In the genomic region with DNA sequence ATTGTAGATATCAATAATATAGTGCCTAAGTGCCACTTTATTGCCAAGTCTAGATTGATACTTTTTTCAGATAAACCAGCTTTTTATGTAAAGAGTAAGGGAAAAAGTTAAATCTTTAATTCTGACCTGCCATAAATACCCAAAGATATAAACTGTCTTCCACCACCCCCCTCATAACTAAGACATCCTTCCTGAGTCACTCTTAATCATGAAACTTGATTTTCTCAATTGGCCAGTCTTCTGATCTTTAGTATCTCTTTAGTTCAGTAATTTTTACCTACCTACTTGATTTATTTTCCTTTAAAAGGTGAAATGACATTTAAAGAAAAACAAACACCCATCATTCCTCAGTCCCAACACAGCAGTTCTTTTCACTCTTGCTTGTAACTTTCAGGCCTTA, we compare ENCODE assay signal across 15 cellular contexts. TPM values are rescaled to one million over a fixed set of nuclear protein-coding genes. Genes with fewer than 3 reads are reported as not detected.
DNase-seq lines count a peak whose midpoint lies in the region; ATAC-seq, FAIRE-seq and TF ChIP-seq lines count a peak whose summit lies in the region.
"Had no signal": no experiment of that assay in that cellular context is flagged by ENCODE, and none has a peak within 500 bp of the region (broad histone marks: within the 10 kb centered on the region; RNA-seq: fewer than 3 reads in every experiment).

No MANE protein-coding gene starts in this region.

- H3K4me1 ChIP-seq in astrocyte (ENCODE audit: insufficient read depth, low read length) (peaks cover 4% of the 10 kb centered on the region), skeletal muscle satellite cell (ENCODE audit: control insufficient read depth, insufficient read depth, low read length) (peaks cover 12% of the 10 kb centered on the region), esophagus squamous epithelium (no peaks in the 10 kb centered on the region)
- H3K4me1 ChIP-seq: A549, Caco-2 had no signal

- H3K36me3 ChIP-seq in astrocyte (ENCODE audit: insufficient read depth, low read length) (peaks cover 21% of the 10 kb centered on the region), skeletal muscle satellite cell (ENCODE audit: insufficient read depth, low read length) (peaks cover 34% of the 10 kb centered on the region), esophagus squamous epithelium (peaks cover 0 to 80% (median 21%) of the 10 kb centered on the region in 3 donors)

- H2AFZ ChIP-seq in astrocyte (ENCODE audit: low read depth, low read length), result no peak overlapping the region

- no peak for FAIRE-seq in astrocyte (lab: Jason Lieb, UNC)
- FAIRE-seq: A549 had no signal

- H3K27me3 ChIP-seq in astrocyte (ENCODE audit: insufficient read depth, low read length), result no peaks in the 10 kb centered on the region
- H3K27me3 ChIP-seq in skeletal muscle satellite cell (ENCODE audit: control insufficient read depth, insufficient read depth, low read length), result no peaks in the 10 kb centered on the region
- H3K27me3 ChIP-seq in esophagus squamous epithelium, result no peaks in the 10 kb centered on the region

- H3K79me2 ChIP-seq in astrocyte (ENCODE audit: insufficient read depth, low read length), result no peaks in the 10 kb centered on the region

- no peak for DNase-seq in activated T-cell treated with anti-CD3 and anti-CD28 coated beads, Interleukin-2, amount 50 U/mL, for 72 hours
- no peak for DNase-seq in activated T-cell treated with anti-CD3 and anti-CD28 coated beads, Interleukin-2, amount 50 U/mL, for 1 hour
- DNase-seq in M059J (ENCODE audit: low read depth) (peak; percentile 29), astrocyte (ENCODE audit: low read depth) (no peak), esophagus squamous epithelium (lab: John Stamatoyannopoulos, UW) (no peak), T-helper 2 cell (no peak)
- DNase-seq: Caco-2, DMS79, GDM1, MV-4-11, NCI-H1436, NCI-H2029 treated with DMSO at 0.1 percent for 48 hours, NCI-H510A had no signal

- H3K9ac ChIP-seq in astrocyte (ENCODE audit: low read length), result peak overlapping the region; percentile 4
- no peak overlapping the region for H3K9ac ChIP-seq in skeletal muscle satellite cell (ENCODE audit: low read depth, low read length)

- peak overlapping the region; percentile 20 for H3K4me2 ChIP-seq in astrocyte (ENCODE audit: low read length)
- H3K4me2 ChIP-seq in skeletal muscle satellite cell (ENCODE audit: low read length), result peak overlapping the region; percentile 3
- H3K4me2 ChIP-seq: A549 had no signal

- no peaks in the 10 kb centered on the region for H3K9me3 Mint-ChIP-seq in activated T-cell treated with anti-CD3 and anti-CD28 coated beads, Interleukin-2, amount 50 U/mL, for 72 hours
- no peaks in the 10 kb centered on the region for H3K9me3 Mint-ChIP-seq in astrocyte (ENCODE audit: unreplicated experiment)

- H3K27ac ChIP-seq in astrocyte (ENCODE audit: low read depth, low read length) (peak overlapping the region; percentile 59), esophagus squamous epithelium (no peak overlapping the region)
- H3K27ac ChIP-seq: A549 had no signal

- peaks cover 31% of the 10 kb centered on the region for H3K4me1 Mint-ChIP-seq in activated T-cell treated with anti-CD3 and anti-CD28 coated beads, Interleukin-2, amount 50 U/mL, for 72 hours (ENCODE audit: low read depth)
- H3K4me1 Mint-ChIP-seq in astrocyte (ENCODE audit: low read depth, unreplicated experiment), result no peaks in the 10 kb centered on the region

- H4K20me1 ChIP-seq in astrocyte (ENCODE audit: insufficient read depth, low read length), result no peaks in the 10 kb centered on the region

- H3K4me3 Mint-ChIP-seq in activated T-cell treated with anti-CD3 and anti-CD28 coated beads, Interleukin-2, amount 50 U/mL, for 72 hours, result no peak overlapping the region
- H3K4me3 Mint-ChIP-seq in astrocyte (ENCODE audit: unreplicated experiment), result no peak overlapping the region

- intact Hi-C loops in esophagus squamous epithelium (cut with DNase I), result no loop called here

- no peak for TF ChIP-seq POLR2A in esophagus squamous epithelium (IDR thresholded peaks at IDR 0.05)

- no peak overlapping the region for H3K4me3 ChIP-seq in astrocyte (ENCODE audit: insufficient read depth, low read depth, low read length)
- H3K4me3 ChIP-seq in skeletal muscle satellite cell (ENCODE audit: low read length), result no peak overlapping the region
- no peak overlapping the region for H3K4me3 ChIP-seq in esophagus squamous epithelium
- H3K4me3 ChIP-seq: A549 had no signal

- peak overlapping the region; percentile 64 for H3K27ac Mint-ChIP-seq in activated T-cell treated with anti-CD3 and anti-CD28 coated beads, Interleukin-2, amount 50 U/mL, for 72 hours
- no peak overlapping the region for H3K27ac Mint-ChIP-seq in astrocyte (ENCODE audit: unreplicated experiment)

- TF ChIP-seq CTCF in astrocyte (IDR thresholded peaks at IDR 0.05; ENCODE audit: insufficient read depth, low read depth, low read length) (no peak), esophagus squamous epithelium (IDR thresholded peaks at IDR 0.05) (no peak)

- H3K36me3 Mint-ChIP-seq in activated T-cell treated with anti-CD3 and anti-CD28 coated beads, Interleukin-2, amount 50 U/mL, for 72 hours (ENCODE audit: insufficient read depth in 2 of 2), result peaks cover 12 to 34% of the 10 kb centered on the region in 2 donors
- peaks cover 18% of the 10 kb centered on the region for H3K36me3 Mint-ChIP-seq in astrocyte (ENCODE audit: low read depth, unreplicated experiment)

- no peaks in the 10 kb centered on the region for H3K27me3 Mint-ChIP-seq in activated T-cell treated with anti-CD3 and anti-CD28 coated beads, Interleukin-2, amount 50 U/mL, for 72 hours (ENCODE audit: low read depth)
- H3K27me3 Mint-ChIP-seq in astrocyte (ENCODE audit: low read depth, unreplicated experiment), result no peaks in the 10 kb centered on the region

- H3K9me3 ChIP-seq in astrocyte (ENCODE audit: insufficient read depth, low read depth, low read length) (no peaks in the 10 kb centered on the region), skeletal muscle satellite cell (replicated peaks; ENCODE audit: low read length) (no peaks in the 10 kb centered on the region), esophagus squamous epithelium (no peaks in the 10 kb centered on the region)
- H3K9me3 ChIP-seq: A549, Caco-2 had no signal

- no peak for ATAC-seq in activated T-cell treated with anti-CD3 and anti-CD28 coated beads, Interleukin-2, amount 50 U/mL, for 72 hours (replicated peaks in 1 of 2)
- ATAC-seq: A549 had no signal

RNA-seq across cellular contexts. Expression of a gene that starts 21.8 kb away (rescaled TPM):
- 10 to 100 TPM; 31.3 to 35.0 TPM for total RNA-seq in activated T-cell treated with anti-CD3 and anti-CD28 coated beads, Interleukin-2, amount 50 U/mL, for 72 hours
- total RNA-seq in M059J (2014; rRNA removed; shearing (Covaris generic)), result 30.3 and 41.6 TPM in 2 replicates
- total RNA-seq in astrocyte (25.9 and 26.5 TPM in 2 replicates), esophagus squamous epithelium (10 to 100 TPM; 11.0 to 19.8 (median 13.5) TPM)
- total RNA-seq in skeletal muscle satellite cell (2012; rRNA removed), result 10.5 and 15.0 TPM in 2 replicates

RNA-seq across cellular contexts. Expression of a gene that starts 22.0 kb away (rescaled TPM):
- total RNA-seq in activated T-cell treated with anti-CD3 and anti-CD28 coated beads, Interleukin-2, amount 50 U/mL, for 72 hours, result 10 to 100 TPM; 74.5 to 88.3 TPM
- total RNA-seq in M059J (2014; rRNA removed; shearing (Covaris generic)), result 13.8 and 54.2 TPM in 2 replicates
- total RNA-seq in astrocyte (50.6 and 56.5 TPM in 2 replicates), esophagus squamous epithelium (10 to 100 TPM; 26.1 to 36.5 (median 31.8) TPM)
- total RNA-seq in skeletal muscle satellite cell (2012; rRNA removed), result 32.2 and 36.0 TPM in 2 replicates
